24 cellular contexts compared by ENCODE assay signal in the genomic region with DNA sequence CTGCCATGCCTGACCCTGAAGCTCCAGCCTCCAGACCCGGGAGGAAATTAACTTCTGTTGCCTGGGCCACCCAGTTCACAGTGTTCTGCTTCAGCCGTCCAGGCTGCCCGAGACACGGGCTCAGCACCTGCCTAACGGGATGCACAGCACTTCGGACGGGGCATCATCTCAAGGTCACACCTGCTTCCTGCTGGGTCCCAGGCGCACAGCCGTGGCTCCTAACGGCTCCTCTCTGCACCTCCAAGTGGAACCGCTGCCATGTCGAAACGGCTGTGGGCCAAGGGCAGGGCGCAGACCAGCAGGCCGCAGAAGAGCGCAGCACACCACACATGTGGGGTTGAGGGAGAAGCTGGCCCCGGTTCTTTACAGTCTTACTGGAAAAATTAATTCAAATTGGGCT.
"Had no signal": no experiment of that assay in that cellular context is flagged by ENCODE, and none has a peak within 500 bp of the region (broad histone marks: within the 10 kb centered on the region; RNA-seq: fewer than 3 reads in every experiment).

No MANE protein-coding gene starts in this region.

- ATAC-seq: gastrocnemius medialis; heart right ventricle; left lobe of liver; natural killer cell treated with Interleukin-12 subunit alpha and Interleukin-12 subunit beta and Interleukin-15 and Interleukin-18, amount 100 ng/mL, for 72 hours; stimulated activated effector memory CD8-positive, alpha-beta T cell treated with anti-CD3 and anti-CD28 coated beads, Interleukin-12 subunit alpha, Interleukin-12 subunit beta, amount 100 ng/mL, for 72 hours; stimulated activated naive CD8-positive, alpha-beta T cell treated with anti-CD3 and anti-CD28 coated beads, Interleukin-15, Interleukin-2, amounts not matched to agents 100 U/mL and 50 U/mL, for 24 hours had no signal

- H3K27me3 Mint-ChIP-seq: memory B cell; natural killer cell treated with Interleukin-12 subunit alpha and Interleukin-12 subunit beta and Interleukin-15 and Interleukin-18, amount 100 ng/mL, for 72 hours had no signal

- H3K36me3 ChIP-seq: gastrocnemius medialis, neural progenitor cell, suprapubic skin, thyroid gland had no signal

- H3K27ac Mint-ChIP-seq: memory B cell; natural killer cell treated with Interleukin-12 subunit alpha and Interleukin-12 subunit beta and Interleukin-15 and Interleukin-18, amount 100 ng/mL, for 72 hours; neural progenitor cell had no signal

- H3K4me3 Mint-ChIP-seq: memory B cell; natural killer cell treated with Interleukin-12 subunit alpha and Interleukin-12 subunit beta and Interleukin-15 and Interleukin-18, amount 100 ng/mL, for 72 hours; neural progenitor cell; stimulated activated effector memory CD8-positive, alpha-beta T cell treated with anti-CD3 and anti-CD28 coated beads, Interleukin-12 subunit alpha, Interleukin-12 subunit beta, amount 100 ng/mL, for 72 hours had no signal

- H3K9me3 ChIP-seq: esophagus muscularis mucosa, gastrocnemius medialis, heart right ventricle, suprapubic skin, thyroid gland, upper lobe of left lung had no signal

- H3K27me3 ChIP-seq: dorsolateral prefrontal cortex, esophagus muscularis mucosa, gastrocnemius medialis, heart right ventricle, neural progenitor cell, suprapubic skin, thyroid gland, upper lobe of left lung had no signal

- H3K4me3 ChIP-seq: dorsolateral prefrontal cortex, esophagus muscularis mucosa, gastrocnemius medialis, heart right ventricle, neural progenitor cell, suprapubic skin, thyroid gland, upper lobe of left lung had no signal

- H3K9me3 Mint-ChIP-seq: memory B cell; natural killer cell treated with Interleukin-12 subunit alpha and Interleukin-12 subunit beta and Interleukin-15 and Interleukin-18, amount 100 ng/mL, for 72 hours; neural progenitor cell; stimulated activated effector memory CD8-positive, alpha-beta T cell treated with anti-CD3 and anti-CD28 coated beads, Interleukin-12 subunit alpha, Interleukin-12 subunit beta, amount 100 ng/mL, for 72 hours had no signal

- H3K9ac ChIP-seq: neural progenitor cell, parathyroid adenoma had no signal

- H3K4me1 ChIP-seq: esophagus muscularis mucosa, gastrocnemius medialis, neural progenitor cell, suprapubic skin, upper lobe of left lung had no signal

- H3K4me2 ChIP-seq: neural progenitor cell had no signal

- DNase-seq: central memory CD4-positive, alpha-beta T cell; cortex of kidney; effector CD8-positive, alpha-beta T cell; gastrocnemius medialis; heart right ventricle; hypothalamus; midbrain; occipital lobe; small intestine; stimulated activated CD4-positive, alpha-beta T cell treated with anti-CD3 and anti-CD28 coated beads, Interleukin-2, amount 100 ng/mL, for 48 hours; stimulated activated CD8-positive, alpha-beta memory T cell treated with anti-CD3 and anti-CD28 coated beads, Interleukin-4, amount 100 ng/mL, for 48 hours; stimulated activated naive CD8-positive, alpha-beta T cell treated with anti-CD3 and anti-CD28 coated beads, Interleukin-15, Interleukin-2, amounts not matched to agents 100 U/mL and 50 U/mL, for 24 hours; thyroid gland; upper lobe of left lung had no signal

- H3K27ac ChIP-seq: dorsolateral prefrontal cortex, epithelial cell of prostate, esophagus muscularis mucosa, gastrocnemius medialis, heart right ventricle, neural progenitor cell, parathyroid adenoma, suprapubic skin, thyroid gland, upper lobe of left lung had no signal

- H2AFZ ChIP-seq: neural progenitor cell, parathyroid adenoma had no signal

- H3K4me1 Mint-ChIP-seq: neural progenitor cell had no signal

- H3K36me3 Mint-ChIP-seq: natural killer cell treated with Interleukin-12 subunit alpha and Interleukin-12 subunit beta and Interleukin-15 and Interleukin-18, amount 100 ng/mL, for 72 hours had no signal
